8 cellular contexts compared by ENCODE assay signal in the genomic region with DNA sequence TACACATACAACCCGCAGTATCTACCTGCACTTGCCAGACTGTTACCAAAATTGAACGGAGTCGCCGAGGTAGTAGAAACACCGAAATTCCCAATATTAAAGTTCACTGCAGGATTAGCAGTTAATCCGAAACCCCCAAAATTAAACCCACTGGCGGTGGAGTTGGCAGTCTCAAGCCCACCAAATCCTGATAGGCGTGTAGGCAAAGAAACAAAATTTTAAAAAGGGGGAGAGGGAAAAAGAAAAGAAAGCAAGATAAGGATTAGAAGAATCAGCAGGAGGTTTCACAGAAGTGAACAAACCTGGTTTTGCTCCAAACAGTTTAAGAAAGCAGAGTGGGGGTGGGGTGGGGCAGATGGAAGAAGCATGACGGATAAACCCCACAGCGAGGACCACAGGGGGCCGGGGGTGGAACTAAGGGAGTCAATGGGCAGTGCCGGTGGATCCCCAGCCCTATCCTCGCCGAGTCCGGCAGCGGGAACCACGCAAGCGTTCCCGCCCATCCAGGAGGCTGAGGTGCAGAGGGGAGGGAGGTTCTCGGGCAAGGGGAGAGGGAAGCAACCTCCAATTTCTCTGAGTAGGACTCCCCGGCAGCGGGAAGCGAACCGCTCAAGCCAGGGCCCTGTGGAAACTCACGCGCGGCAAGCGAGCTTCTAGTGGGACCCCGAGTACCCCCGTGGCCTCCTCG. TPM values are rescaled to one million over a fixed set of nuclear protein-coding genes. Genes with fewer than 3 reads are reported as not detected.
DNase-seq lines count a peak whose midpoint lies in the region; ATAC-seq, FAIRE-seq and TF ChIP-seq lines count a peak whose summit lies in the region.

No MANE protein-coding gene starts in this region.

- H2AFZ ChIP-seq in H1 (ENCODE audit: low read length): no peak overlapping the region

- no peak overlapping the region for H2AK5ac ChIP-seq in H1 (ENCODE audit: low read depth, low read length)
- peak overlapping the region; percentile 80 for H2AK5ac ChIP-seq in mesendoderm (ENCODE audit: low read length)

- H3K9ac ChIP-seq in H1 (replicated peaks in 1 of 4; ENCODE audit: extremely low read depth in 1 of 4, low read depth in 3 of 4, low read length in 3 of 4): peak overlapping the region; percentile 92 to 95 (median 94)
- peak overlapping the region; percentile 93 for H3K9ac ChIP-seq in mesendoderm (ENCODE audit: low read length)

- TF ChIP-seq POLR2A in H1 (IDR thresholded peaks at IDR 0.05; ENCODE audit: control extremely low read depth in 1 of 2, low read depth in 2 of 2, low read length in 2 of 2): peak in 1 of 2 experiments; percentile 43; a peak in 2 of 3 replicates

- H3K79me1 ChIP-seq in H1 (ENCODE audit: low read depth, low read length) (peaks cover 5% of the 10 kb centered on the region), mesendoderm (ENCODE audit: low read length) (peaks cover 3% of the 10 kb centered on the region)

- H3K27ac ChIP-seq in H1 (ENCODE audit: low read depth, low read length) (peak overlapping the region; percentile 95), mesendoderm (ENCODE audit: low read depth, low read length) (peak overlapping the region; percentile 92)

- no peak for TF ChIP-seq CTCF in H1 (IDR thresholded peaks at IDR 0.05; ENCODE audit: control extremely low read depth in 1 of 3, insufficient read depth in 1 of 3, low read depth in 1 of 3, low read length in 3 of 3)

- peaks cover 4 to 17% (median 9%) of the 10 kb centered on the region in 4 experiments; a peak in 6 of 8 replicates for H3K36me3 ChIP-seq in H1 (ENCODE audit: control insufficient read depth in 2 of 4, insufficient read depth in 4 of 4, low read length in 3 of 4)
- H3K36me3 ChIP-seq in mesendoderm (ENCODE audit: control insufficient read depth, insufficient read depth, low read length): no peaks in the 10 kb centered on the region

- DNase-seq in AML-193 (lab: John Stamatoyannopoulos, UW) (peak; percentile 48 to 61), NCI-H526 (lab: John Stamatoyannopoulos, UW) (peak; percentile 24 to 69), H1 (ENCODE audit: low read depth in 1 of 2, low spot score in 2 of 2) (peak; percentile 85 to 96), mesendoderm (peak; percentile 98)
- peak; percentile 21 for DNase-seq in activated CD4-positive, alpha-beta T cell treated with anti-CD3 and anti-CD28 coated beads, Interleukin-2, amount 50 U/mL, for 1 hour
- DNase-seq in stimulated activated CD8-positive, alpha-beta memory T cell treated with anti-CD3 and anti-CD28 coated beads, Interleukin-7, amount 100 ng/mL, for 4 hours (ENCODE audit: low read depth in 2 of 2): peak; percentile 0 to 12

- peaks cover 5% of the 10 kb centered on the region for H3K23me2 ChIP-seq in H1 (ENCODE audit: low read depth, low read length)

- H2BK5ac ChIP-seq in H1 (ENCODE audit: low read depth, low read length): peak overlapping the region; percentile 66
- peak overlapping the region; percentile 56 for H2BK5ac ChIP-seq in mesendoderm (ENCODE audit: low read length)

- no peaks in the 10 kb centered on the region for H3K4me1 ChIP-seq in H1 (replicated peaks in 1 of 4; ENCODE audit: control insufficient read depth in 3 of 4, insufficient read depth in 4 of 4, low read length in 3 of 4)
- H3K4me1 ChIP-seq in mesendoderm (ENCODE audit: control insufficient read depth, low read depth, low read length): no peaks in the 10 kb centered on the region

- H3K23ac ChIP-seq in H1 (ENCODE audit: insufficient read length): no peak overlapping the region
- no peak overlapping the region for H3K23ac ChIP-seq in mesendoderm (ENCODE audit: low read length)

- H3K14ac ChIP-seq in H1 (ENCODE audit: insufficient read length): no peak overlapping the region

- 2% methylated on average over 27 of the region's 31 CpGs; no CpG with 5 or more reads in 1 of the 2 experiments for WGBS in H1 (ENCODE audit: extremely low coverage in 1 of 2, insufficient coverage in 1 of 2, insufficient read length in 1 of 2, insufficient replicate concordance in 2 of 2, low coverage in 1 of 2, low lambda C conversion rate in 2 of 2, missing lambda C conversion rate in 1 of 2), 2 experiments
- WGBS in mesendoderm (ENCODE audit: extremely low coverage, insufficient coverage, low lambda C conversion rate): no CpG with 5 or more reads among the region's 31 CpGs

- FAIRE-seq in H1 (lab: Jason Lieb, UNC): peak; percentile 84

- H3K27me3 ChIP-seq in H1 (replicated peaks in 1 of 4; ENCODE audit: control insufficient read depth in 3 of 4, extremely low read depth in 1 of 4, insufficient read depth in 3 of 4, low read length in 3 of 4) (no peaks in the 10 kb centered on the region), mesendoderm (ENCODE audit: insufficient read depth, low read length, poor library complexity) (no peaks in the 10 kb centered on the region)

- no peak overlapping the region for H2BK20ac ChIP-seq in H1 (ENCODE audit: low read length)

- TF ChIP-seq EP300 in H1 (IDR thresholded peaks at IDR 0.05; ENCODE audit: borderline replicate concordance in 1 of 2, low read depth in 2 of 2, low read length in 2 of 2): peak in 1 of 2 experiments; percentile 80; a peak in 1 of 3 replicates

- H3K79me2 ChIP-seq in H1 (ENCODE audit: control insufficient read depth in 1 of 2, insufficient read depth in 2 of 2, low read length in 2 of 2) (peaks cover 12 to 58% of the 10 kb centered on the region in 2 experiments; a peak in 3 of 4 replicates), mesendoderm (ENCODE audit: control insufficient read depth, insufficient read depth, low read length) (peaks cover 31% of the 10 kb centered on the region)

- 0 out of 2 replicates have a peak overlapping the region, but pooled peaks have one; percentile 81 for H2BK15ac ChIP-seq in H1 (ENCODE audit: low read length)
- no peak overlapping the region for H2BK15ac ChIP-seq in mesendoderm (replicated peaks; ENCODE audit: low read depth)

- H2BK120ac ChIP-seq in H1 (replicated peaks; ENCODE audit: low read depth, low read length) (no peak overlapping the region), mesendoderm (ENCODE audit: low read depth, low read length) (no peak overlapping the region)

- ATAC-seq in GM19023 (IDR thresholded peaks at IDR 0.05; ENCODE audit: unreplicated experiment) (peak; percentile 41), HG03280 (IDR thresholded peaks at IDR 0.05; ENCODE audit: unreplicated experiment) (peak; percentile 31)

- H2BK12ac ChIP-seq in H1 (ENCODE audit: low read depth, low read length): no peak overlapping the region

- H4K5ac ChIP-seq in H1 (ENCODE audit: insufficient read length, low read depth, low read length) (peak overlapping the region; percentile 82), mesendoderm (ENCODE audit: low read length) (no peak overlapping the region)

- H3K4ac ChIP-seq in H1 (replicated peaks; ENCODE audit: insufficient read length, low read depth, low read length) (no peak overlapping the region), mesendoderm (ENCODE audit: low read depth, low read length) (peak overlapping the region; percentile 60)

- H4K8ac ChIP-seq in H1 (ENCODE audit: extremely low read depth, insufficient read depth, low read length) (peak overlapping the region; percentile 98; the same call in 1 of the 2 replicates), mesendoderm (ENCODE audit: low read depth, low read length) (no peak overlapping the region)

- H3K4me3 ChIP-seq in H1 (ENCODE audit: extremely low read depth in 1 of 4, insufficient read depth in 2 of 4, low read depth in 3 of 4, low read length in 4 of 4) (peak overlapping the region; percentile 85 to 96 (median 92)), mesendoderm (ENCODE audit: low read length) (peak overlapping the region; percentile 97)

- H3K9me3 ChIP-seq in H1 (ENCODE audit: insufficient read depth in 2 of 2, low read depth in 1 of 2, low read length in 1 of 2): no peaks in the 10 kb centered on the region

- POLR2A ChIA-PET in H1 (lab: Charles Lee; ENCODE audit: partially characterized antibody): interaction anchor here (0.8 to 1.5 kb wide), 17 partner anchors 9 to 312 kb away, joined by 3 to 6 read pairs (median 3); a partner anchor contains a TSS

- no peak for TF ChIP-seq RAD21 in H1 (IDR thresholded peaks at IDR 0.05 in 1 of 2, conservative IDR thresholded peaks at IDR 0.05 in 1 of 2; ENCODE audit: low read depth in 2 of 2, low read length in 2 of 2)

- CTCF ChIA-PET in H1 (lab: Charles Lee; ENCODE audit: partially characterized antibody): interaction anchor here (1.0 kb wide), 1 partner anchor 208 kb away, joined by 3 read pairs; no protein-coding TSS in a partner anchor

- H4K20me1 ChIP-seq in H1 (replicated peaks in 1 of 2; ENCODE audit: control insufficient read depth in 1 of 2, insufficient read depth in 2 of 2, low read length in 2 of 2): peaks cover under 1 to 6% of the 10 kb centered on the region in 2 experiments

- peak overlapping the region; percentile 62 for H3K56ac ChIP-seq in H1 (replicated peaks; ENCODE audit: insufficient read length, low read depth, low read length)
- H3K56ac ChIP-seq in mesendoderm (ENCODE audit: low read length): peak overlapping the region; percentile 95

- peak overlapping the region; percentile 74 to 78 for H3K4me2 ChIP-seq in H1 (ENCODE audit: insufficient read depth in 1 of 2, low read depth in 2 of 2, low read length in 2 of 2)
- H3K4me2 ChIP-seq in mesendoderm (ENCODE audit: low read length): peak overlapping the region; percentile 76

- peak overlapping the region; percentile 93; the same call in 1 of the 2 replicates for H3K18ac ChIP-seq in H1 (ENCODE audit: extremely low read depth, low read length)
- H3K18ac ChIP-seq in mesendoderm (ENCODE audit: low read length): peak overlapping the region; percentile 99

- peak overlapping the region; percentile 32 for H4K91ac ChIP-seq in H1 (replicated peaks; ENCODE audit: insufficient read length, low read length)

TF ChIP-seq in H1, 55 proteins besides CTCF, POLR2A, EP300 and RAD21 (continues in another document):
- TF ChIP-seq SIX5 (IDR thresholded peaks at IDR 0.05; ENCODE audit: low read depth, low read length): no peak
- no peak for TF ChIP-seq SIRT6 (IDR thresholded peaks at IDR 0.05; ENCODE audit: low read length)
- TF ChIP-seq GTF2F1 (IDR thresholded peaks at IDR 0.05; ENCODE audit: borderline replicate concordance, low read depth, low read length): no peak
- no peak for TF ChIP-seq HDAC6 (IDR thresholded peaks at IDR 0.05; ENCODE audit: low read depth, low read length)
- TF ChIP-seq KDM5A (IDR thresholded peaks at IDR 0.05; ENCODE audit: low read length): no peak
- TF ChIP-seq NRF1 (IDR thresholded peaks at IDR 0.05; ENCODE audit: low read depth, low read length): no peak

RNA-seq across cellular contexts. Expression of a gene that starts 0.6 kb away (rescaled TPM):
- total RNA-seq in H1 (2021; fragmentation: NEBNext Ultra II Directional; extraction: Animal tissue kit (Norgen Biotek cat#: 25700)): 99.2 and 103 TPM in 2 replicates
- 31.1 and 51.4 TPM in 2 replicates for polyA plus RNA-seq in H1 (2011; rRNA removed)
- polyA plus RNA-seq in H1 (2011; cell fraction: cytosol; rRNA removed): 60.1 TPM
- polyA plus RNA-seq in H1 (2011; cell fraction: nucleus; rRNA removed): 21.9 TPM
- 58.5 to 94.0 TPM (median 65.9 TPM) in 4 replicates for polyA plus RNA-seq in H1 (2012, experiment 1 of 2)
- 12.7 TPM for polyA plus RNA-seq in H1 (2012, experiment 2 of 2)
- 59.5 TPM for polyA plus RNA-seq in H1 (2013, experiment 1 of 2)
- polyA plus RNA-seq in H1 (2013, experiment 2 of 2): 56.9 TPM
- polyA minus RNA-seq in H1 (2011; rRNA and poly(A)+ RNA removed): 136 and 177 TPM in 2 replicates
- 52.8 TPM for polyA minus RNA-seq in H1 (2011; cell fraction: cytosol; rRNA and poly(A)+ RNA removed)
- polyA minus RNA-seq in H1 (2011; cell fraction: nucleus; rRNA and poly(A)+ RNA removed): 84.7 TPM
- 70.4 TPM for polyA plus RNA-seq in mesendoderm (2013, experiment 1 of 2)
- polyA plus RNA-seq in mesendoderm (2013, experiment 2 of 2): 69.4 TPM

Comparison
In these comparisons a context has a peak if more than half of its experiments do, and no peak if none do; other contexts are left out.
1. Peak in every context shown above with its lines: DNase-seq, ATAC-seq, H3K4me3 ChIP-seq and H3K27ac ChIP-seq.
2. DNase-seq: peak in every context shown above with its lines; median percentile 98 in mesendoderm; 90 in H1; 54 in AML-193; 46 in NCI-H526; 21 in activated CD4-positive, alpha-beta T cell treated with anti-CD3 and anti-CD28 coated beads, Interleukin-2, amount 50 U/mL, for 1 hour; 6 in stimulated activated CD8-positive, alpha-beta memory T cell treated with anti-CD3 and anti-CD28 coated beads, Interleukin-7, amount 100 ng/mL, for 4 hours.